In genomic region chr19:35903550-35904179, GRCh38 we compare ENCODE assay signal across 8 cellular contexts. TPM values are rescaled to one million over a fixed set of nuclear protein-coding genes. Genes with fewer than 3 reads are reported as not detected.
DNase-seq lines count a peak whose midpoint lies in the region; ATAC-seq and TF ChIP-seq lines count a peak whose summit lies in the region.

No MANE protein-coding gene starts in this region.

- peak overlapping the region; percentile 98 for H3K4me3 Mint-ChIP-seq in dendritic cell treated with granulocyte-macrophage colony-stimulating factor and Interleukin-4, amounts not matched to agents 40 ng/mL and 50 ng/mL, for 4 days

- no peaks in the 10 kb centered on the region for H3K27me3 Mint-ChIP-seq in dendritic cell treated with granulocyte-macrophage colony-stimulating factor and Interleukin-4, amounts not matched to agents 40 ng/mL and 50 ng/mL, for 4 days

- H3K9me3 Mint-ChIP-seq in dendritic cell treated with granulocyte-macrophage colony-stimulating factor and Interleukin-4, amounts not matched to agents 40 ng/mL and 50 ng/mL, for 4 days, result no peaks in the 10 kb centered on the region

- ATAC-seq in HG02759 (IDR thresholded peaks at IDR 0.05; ENCODE audit: unreplicated experiment), result peak; percentile 34

- no peak for TF ChIP-seq CTCF in lower leg skin (IDR thresholded peaks at IDR 0.05)

- intact Hi-C loops in dendritic cell treated with granulocyte-macrophage colony-stimulating factor and Interleukin-4, amounts not matched to agents 40 ng/mL and 50 ng/mL, for 4 days (cut with micrococcal nuclease), result loop anchor here (10.0 kb wide), 1 partner anchor 159 kb away; the partner anchor contains the start of genes IGFLR1, LIN37, PSENEN and U2AF1L4
- intact Hi-C loops in lower leg skin (cut with DNase I; ENCODE audit: low total_unique reads), result no loop called here

- H3K4me1 Mint-ChIP-seq in dendritic cell treated with granulocyte-macrophage colony-stimulating factor and Interleukin-4, amounts not matched to agents 40 ng/mL and 50 ng/mL, for 4 days (ENCODE audit: low read depth), result peaks cover 64% of the 10 kb centered on the region

- 2% methylated on average over 16 to 24 of the region's 24 CpGs for WGBS in lower leg skin, 2 donors

- H3K27ac Mint-ChIP-seq in dendritic cell treated with granulocyte-macrophage colony-stimulating factor and Interleukin-4, amounts not matched to agents 40 ng/mL and 50 ng/mL, for 4 days, result peak overlapping the region; percentile 96

- DNase-seq in NCI-H510A (lab: John Stamatoyannopoulos, UW) (peak; percentile 75), lower leg skin (ENCODE audit: low spot score in 2 of 2) (peak; percentile 83 to 95), NCI-H1105 (lab: John Stamatoyannopoulos, UW) (no peak)
- DNase-seq in activated CD4-positive, alpha-beta T cell treated with anti-CD3 and anti-CD28 coated beads, Interleukin-2, amount 50 U/mL, for 24 hours (ENCODE audit: low read depth in 1 of 2, low spot score in 1 of 2), result peak; percentile 59 to 76
- peak; percentile 67 to 79 (median 71) for DNase-seq in stimulated activated CD4-positive, alpha-beta T cell treated with anti-CD3 and anti-CD28 coated beads, TNF-alpha, amount 100 ng/mL, for 48 hours (ENCODE audit: low read depth in 3 of 3)

- H3K4me3 ChIP-seq in lower leg skin (ENCODE audit: low read depth, poor library complexity, severe bottlenecking), result no peak overlapping the region

- H3K36me3 Mint-ChIP-seq in dendritic cell treated with granulocyte-macrophage colony-stimulating factor and Interleukin-4, amounts not matched to agents 40 ng/mL and 50 ng/mL, for 4 days (ENCODE audit: low read depth), result peaks cover 73% of the 10 kb centered on the region

- peak; percentile 52 for TF ChIP-seq POLR2A in GM10847 (IDR thresholded peaks at IDR 0.05; ENCODE audit: extremely low read depth, insufficient read length)
- no peak for TF ChIP-seq POLR2A in lower leg skin (IDR thresholded peaks at IDR 0.05)

RNA-seq across cellular contexts. Expression of gene HCST, which starts 1.3 kb away (rescaled TPM):
- 1 to 10 TPM in 2 of 4 donors, under 1 TPM in 1, not detected in 1; 0.79 to 8.4 (median 4.4) TPM for total RNA-seq in lower leg skin

RNA-seq across cellular contexts. Expression of gene NFKBID, which starts 3.3 kb away (rescaled TPM):
- total RNA-seq in lower leg skin, result 100 to 1,000 TPM in 1 of 4 donors, 10 to 100 TPM in 1, 1 to 10 TPM in 2; 5.9 to 476 (median 25.8) TPM

RNA-seq across cellular contexts. Expression of gene TYROBP, which starts 4.4 kb away (rescaled TPM):
- 10 to 100 TPM; 25.7 to 29.9 (median 28.4) TPM for total RNA-seq in lower leg skin

RNA-seq across cellular contexts. Expression of gene LRFN3, which starts 32.5 kb away (rescaled TPM):
- total RNA-seq in lower leg skin, result 10 to 100 TPM in 3 of 4 donors, 1 to 10 TPM in 1; 6.8 to 17.9 (median 11.4) TPM

RNA-seq across cellular contexts. Expression of gene APLP1, which starts 35.3 kb away (rescaled TPM):
- total RNA-seq in lower leg skin, result 1 to 10 TPM; 1.6 to 5.6 (median 2.3) TPM
